ENCODE assay signal across 19 cellular contexts in the genomic region with DNA sequence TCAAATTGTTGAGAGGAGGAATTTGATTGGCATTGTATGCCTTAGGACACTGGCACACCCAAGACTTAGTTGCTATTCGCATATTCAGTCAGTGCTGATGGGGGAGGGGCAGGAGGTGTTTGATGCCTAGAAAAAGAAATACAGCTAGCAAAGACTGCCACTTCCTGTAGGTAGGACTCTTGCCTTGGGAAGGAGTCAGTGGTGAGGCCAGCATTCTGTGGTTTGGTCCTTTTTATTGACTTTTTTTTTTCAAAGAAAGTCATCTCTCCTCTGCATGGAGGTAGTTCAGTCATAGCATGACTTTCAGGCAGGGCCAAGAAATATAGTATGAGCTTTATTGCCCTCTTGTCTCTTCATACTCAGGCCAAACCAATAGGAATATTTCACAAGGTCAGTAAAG. TPM values are rescaled to one million over a fixed set of nuclear protein-coding genes. Genes with fewer than 3 reads are reported as not detected.
DNase-seq lines count a peak whose midpoint lies in the region; ATAC-seq and TF ChIP-seq lines count a peak whose summit lies in the region.
"Had no signal": no experiment of that assay in that cellular context is flagged by ENCODE, and none has a peak within 500 bp of the region (broad histone marks: within the 10 kb centered on the region; RNA-seq: fewer than 3 reads in every experiment).

No MANE protein-coding gene starts in this region.

- H3K79me1 ChIP-seq in mesendoderm (ENCODE audit: low read length): no peaks in the 10 kb centered on the region

- H3K4me2 ChIP-seq in mammary epithelial cell (ENCODE audit: insufficient read depth, low read depth, low read length): no peak overlapping the region
- no peak overlapping the region for H3K4me2 ChIP-seq in mesendoderm (ENCODE audit: low read length)

- H3K4me3 ChIP-seq in mammary epithelial cell (replicated peaks in 1 of 3; ENCODE audit: insufficient read depth in 1 of 3, low read depth in 2 of 3, low read length in 3 of 3) (no peak overlapping the region), breast epithelium (no peak overlapping the region), mesendoderm (ENCODE audit: low read length) (no peak overlapping the region)
- H3K4me3 ChIP-seq: SK-N-MC had no signal

- H3K4me3 Mint-ChIP-seq in WTC11: no peak overlapping the region
- H3K4me3 Mint-ChIP-seq: B cell; CD4-positive, alpha-beta T cell; IgD-negative memory B cell had no signal

- H3K4me1 ChIP-seq in mammary epithelial cell (ENCODE audit: insufficient read depth, low read length): no peaks in the 10 kb centered on the region
- H3K4me1 ChIP-seq in breast epithelium: no peaks in the 10 kb centered on the region
- no peaks in the 10 kb centered on the region for H3K4me1 ChIP-seq in mesendoderm (ENCODE audit: control insufficient read depth, low read depth, low read length)

- no peaks in the 10 kb centered on the region for H4K20me1 ChIP-seq in mammary epithelial cell (ENCODE audit: insufficient read depth, low read length)

- DNase-seq in mammary epithelial cell (peak; percentile 20), breast epithelium (ENCODE audit: low spot score in 2 of 2) (no peak), KBM-7 (peak; percentile 44), WTC11 (ENCODE audit: low spot score) (peak; percentile 13), mesendoderm (peak; percentile 33), hippocampal formation (lab: John Stamatoyannopoulos, UW) (no peak)
- DNase-seq: ACHN; CD4-positive, alpha-beta T cell; NCI-H1092 treated with DMSO at 0.1 percent for 48 hours; NCI-H1694; NCI-H2107; NCI-H345 had no signal

- H2AFZ ChIP-seq in mammary epithelial cell (ENCODE audit: low read depth, low read length): no peak overlapping the region

- no peak overlapping the region for H2AK5ac ChIP-seq in mesendoderm (ENCODE audit: low read length)

- H2BK120ac ChIP-seq in mesendoderm (ENCODE audit: low read depth, low read length): no peak overlapping the region

- no peak overlapping the region for H4K5ac ChIP-seq in mesendoderm (ENCODE audit: low read length)

- H3K27ac ChIP-seq in mammary epithelial cell (ENCODE audit: insufficient read depth, low read depth, low read length) (no peak overlapping the region), breast epithelium (no peak overlapping the region), mesendoderm (ENCODE audit: low read depth, low read length) (no peak overlapping the region)
- H3K27ac ChIP-seq: SK-N-MC had no signal

- no TSS peak for BruUV-seq in mammary epithelial cell (replicated peaks; lab: Mats Ljungman, UMichigan)

- peak; percentile 46 for ATAC-seq in WTC11
- ATAC-seq in GM18517 (IDR thresholded peaks at IDR 0.05; ENCODE audit: unreplicated experiment): no peak
- no peak for ATAC-seq in GM18909 (IDR thresholded peaks at IDR 0.05; ENCODE audit: poor library complexity, unreplicated experiment)
- ATAC-seq: Panc1, Right ventricle myocardium inferior had no signal

- H3K79me2 ChIP-seq in mammary epithelial cell (ENCODE audit: insufficient read depth, low read length): no peaks in the 10 kb centered on the region
- H3K79me2 ChIP-seq in mesendoderm (ENCODE audit: control insufficient read depth, insufficient read depth, low read length): no peaks in the 10 kb centered on the region

- no peak overlapping the region for H3K4ac ChIP-seq in mesendoderm (ENCODE audit: low read depth, low read length)

- no peaks in the 10 kb centered on the region for H3K9me3 ChIP-seq in mammary epithelial cell (replicated peaks; ENCODE audit: insufficient read depth, low read length)
- no peaks in the 10 kb centered on the region for H3K9me3 ChIP-seq in breast epithelium

- TF ChIP-seq POLR2A in breast epithelium (IDR thresholded peaks at IDR 0.05): no peak

- no peak overlapping the region for H2BK15ac ChIP-seq in mesendoderm (replicated peaks; ENCODE audit: low read depth)

- H3K18ac ChIP-seq in mesendoderm (ENCODE audit: low read length): no peak overlapping the region

- POLR2A ChIA-PET in WTC11 (lab: Charles Lee): no interaction called here

- intact Hi-C loops in mammary epithelial cell (cut with micrococcal nuclease): no loop called here
- intact Hi-C loops in breast epithelium (cut with DNase I; ENCODE audit: low total_unique reads): no loop called here

- H3K27me3 ChIP-seq in mammary epithelial cell (ENCODE audit: insufficient read depth, low read length) (no peaks in the 10 kb centered on the region), breast epithelium (peaks cover 0 to 25% of the 10 kb centered on the region in 2 donors), mesendoderm (ENCODE audit: insufficient read depth, low read length, poor library complexity) (no peaks in the 10 kb centered on the region)

- no peaks in the 10 kb centered on the region for H3K27me3 Mint-ChIP-seq in WTC11 (ENCODE audit: low read depth)
- H3K27me3 Mint-ChIP-seq: CD4-positive, alpha-beta T cell had no signal

- H3K9ac ChIP-seq in mammary epithelial cell (ENCODE audit: insufficient read depth, low read length) (no peak overlapping the region), mesendoderm (ENCODE audit: low read length) (no peak overlapping the region)

- H3K36me3 Mint-ChIP-seq in WTC11: no peaks in the 10 kb centered on the region

- peak overlapping the region; percentile 26 for H3K27ac Mint-ChIP-seq in WTC11
- H3K27ac Mint-ChIP-seq: B cell; CD4-positive, alpha-beta T cell; IgD-negative memory B cell had no signal

- CTCF ChIA-PET in mammary epithelial cell (lab: Charles Lee; ENCODE audit: low non-redundant PET): no interaction called here
- CTCF ChIA-PET in WTC11 (lab: Charles Lee): interaction anchor here (0.8 kb wide), 1 partner anchor 172 kb away, joined by 3 read pairs; no protein-coding TSS in a partner anchor

- dilution Hi-C loops in mammary epithelial cell (cut with HindIII; ENCODE audit: low sequenced_read_pairs): no loop called here

- no peak overlapping the region for H2BK5ac ChIP-seq in mesendoderm (ENCODE audit: low read length)

- H3K56ac ChIP-seq in mesendoderm (ENCODE audit: low read length): no peak overlapping the region

- 43% methylated on average over 1 of the region's 1 CpG for WGBS in mammary epithelial cell (ENCODE audit: low coverage, missing lambda C conversion rate)
- WGBS in mesendoderm (ENCODE audit: extremely low coverage, insufficient coverage, low lambda C conversion rate): no CpG with 5 or more reads among the region's 1 CpG

- H4K8ac ChIP-seq in mesendoderm (ENCODE audit: low read depth, low read length): no peak overlapping the region

- TF ChIP-seq CTCF in mammary epithelial cell (conservative IDR thresholded peaks at IDR 0.05 in 1 of 2, IDR thresholded peaks at IDR 0.05 in 1 of 2; ENCODE audit: extremely low read depth in 1 of 2, insufficient read depth in 1 of 2, low read depth in 1 of 2, low read length in 2 of 2) (no peak), breast epithelium (IDR thresholded peaks at IDR 0.05) (no peak), WTC11 (IDR thresholded peaks at IDR 0.05) (no peak)

- in situ Hi-C loops in mammary epithelial cell (cut with MboI; ENCODE audit: low sequenced_read_pairs in 2 of 2): no loop called here
- in situ Hi-C loops in KBM-7 (cut with MboI; ENCODE audit: low pct_unique_long_range_greater_than_20kb, low sequenced_read_pairs): no loop called here

- H3K9me3 Mint-ChIP-seq in WTC11: no peaks in the 10 kb centered on the region
- H3K9me3 Mint-ChIP-seq: CD4-positive, alpha-beta T cell; IgD-negative memory B cell had no signal

- no peak overlapping the region for H3K23ac ChIP-seq in mesendoderm (ENCODE audit: low read length)

- H3K4me1 Mint-ChIP-seq in WTC11: peaks cover 21% of the 10 kb centered on the region
- H3K4me1 Mint-ChIP-seq: B cell had no signal

- no peaks in the 10 kb centered on the region for H3K36me3 ChIP-seq in mammary epithelial cell (ENCODE audit: insufficient read depth, low read length)
- H3K36me3 ChIP-seq in breast epithelium: no peaks in the 10 kb centered on the region
- H3K36me3 ChIP-seq in mesendoderm (ENCODE audit: control insufficient read depth, insufficient read depth, low read length): no peaks in the 10 kb centered on the region

TF ChIP-seq in WTC11, 78 proteins besides CTCF, POLR2A, EP300 and RAD21 (continues in another document):
- TF ChIP-seq FOXJ3 (CRISPR knock-in tag; IDR thresholded peaks at IDR 0.05; ENCODE audit: borderline replicate concordance) (no peak), CREM (CRISPR knock-in tag; IDR thresholded peaks at IDR 0.05) (no peak), TEAD1 (CRISPR knock-in tag; IDR thresholded peaks at IDR 0.05) (no peak), GRHL2 (CRISPR knock-in tag; IDR thresholded peaks at IDR 0.05; ENCODE audit: insufficient replicate concordance, severe bottlenecking) (no peak), CBFB (CRISPR knock-in tag; IDR thresholded peaks at IDR 0.05; ENCODE audit: low read depth) (no peak), ZNF219 (CRISPR knock-in tag; IDR thresholded peaks at IDR 0.05; ENCODE audit: borderline replicate concordance) (no peak)
- TF ChIP-seq, protein P1, sequence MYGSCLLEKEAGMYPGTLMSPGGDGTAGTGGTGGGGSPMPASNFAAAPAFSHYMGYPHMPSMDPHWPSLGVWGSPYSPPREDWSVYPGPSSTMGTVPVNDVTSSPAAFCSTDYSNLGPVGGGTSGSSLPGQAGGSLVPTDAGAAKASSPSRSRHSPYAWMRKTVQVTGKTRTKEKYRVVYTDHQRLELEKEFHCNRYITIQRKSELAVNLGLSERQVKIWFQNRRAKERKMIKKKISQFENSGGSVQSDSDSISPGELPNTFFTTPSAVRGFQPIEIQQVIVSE (CRISPR knock-in tag; IDR thresholded peaks at IDR 0.05; ENCODE audit: borderline replicate concordance): no peak
- TF ChIP-seq, protein P2, sequence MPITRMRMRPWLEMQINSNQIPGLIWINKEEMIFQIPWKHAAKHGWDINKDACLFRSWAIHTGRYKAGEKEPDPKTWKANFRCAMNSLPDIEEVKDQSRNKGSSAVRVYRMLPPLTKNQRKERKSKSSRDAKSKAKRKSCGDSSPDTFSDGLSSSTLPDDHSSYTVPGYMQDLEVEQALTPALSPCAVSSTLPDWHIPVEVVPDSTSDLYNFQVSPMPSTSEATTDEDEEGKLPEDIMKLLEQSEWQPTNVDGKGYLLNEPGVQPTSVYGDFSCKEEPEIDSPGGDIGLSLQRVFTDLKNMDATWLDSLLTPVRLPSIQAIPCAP (CRISPR knock-in tag; IDR thresholded peaks at IDR 0.05): no peak
- TF ChIP-seq, protein P3, sequence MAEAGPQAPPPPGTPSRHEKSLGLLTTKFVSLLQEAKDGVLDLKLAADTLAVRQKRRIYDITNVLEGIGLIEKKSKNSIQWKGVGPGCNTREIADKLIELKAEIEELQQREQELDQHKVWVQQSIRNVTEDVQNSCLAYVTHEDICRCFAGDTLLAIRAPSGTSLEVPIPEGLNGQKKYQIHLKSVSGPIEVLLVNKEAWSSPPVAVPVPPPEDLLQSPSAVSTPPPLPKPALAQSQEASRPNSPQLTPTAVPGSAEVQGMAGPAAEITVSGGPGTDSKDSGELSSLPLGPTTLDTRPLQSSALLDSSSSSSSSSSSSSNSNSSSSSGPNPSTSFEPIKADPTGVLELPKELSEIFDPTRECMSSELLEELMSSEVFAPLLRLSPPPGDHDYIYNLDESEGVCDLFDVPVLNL (CRISPR knock-in tag; IDR thresholded peaks at IDR 0.05; ENCODE audit: borderline replicate concordance, low read depth): no peak

RNA-seq across cellular contexts. Expression of a gene that starts 33.5 kb away (rescaled TPM):
- under 1 TPM; 0.35 to 0.50 TPM for total RNA-seq in mammary epithelial cell
- polyA plus RNA-seq in mammary epithelial cell: 0.26 TPM
- polyA minus RNA-seq in mammary epithelial cell: 0.72 TPM
- total RNA-seq in breast epithelium: under 1 TPM; under 0.01 to 0.88 (median 0.66) TPM
- total RNA-seq in WTC11 (2021): 1.1 to 1.5 TPM (median 1.4 TPM) in 3 replicates
- 0.88 TPM for polyA plus RNA-seq in mesendoderm (2013, experiment 1 of 2)
- 0.91 TPM for polyA plus RNA-seq in mesendoderm (2013, experiment 2 of 2)

Comparison
In these comparisons a context has a peak if more than half of its experiments do, and no peak if none do; other contexts are left out.
1. DNase-seq: peak in mammary epithelial cell (single experiment), KBM-7 (single experiment), WTC11 (single experiment) and mesendoderm (single experiment); none in breast epithelium (0 of 2) and hippocampal formation (0 of 2).